Comparison of ENCODE assay signal across 8 cellular contexts in genomic region chr9:92807757-92808725, GRCh38. TPM values are rescaled to one million over a fixed set of nuclear protein-coding genes. Genes with fewer than 3 reads are reported as not detected.
A peak's percentile ranks its signal among the peaks of the same experiment; 100 is the strongest.
DNase-seq lines count a peak whose midpoint lies in the region; ATAC-seq and TF ChIP-seq lines count a peak whose summit lies in the region.

No MANE protein-coding gene starts in this region.

- H3K27me3 ChIP-seq in neural progenitor cell: peaks cover 100% of the 10 kb centered on the region

- peak overlapping the region; percentile 76 for H3K4me2 ChIP-seq in neural progenitor cell

- CTCF ChIA-PET in RWPE1 (lab: Yijun Ruan, JAX): interaction anchor here (0.5 to 2.7 kb wide), 8 partner anchors 15 to 670 kb away, joined by 3 to 12 read pairs (median 3); no protein-coding TSS in a partner anchor

- DNase-seq in NCI-H748 (lab: John Stamatoyannopoulos, UW; ENCODE audit: unreplicated experiment): peak; percentile 77
- peak; percentile 60 for DNase-seq in activated naive CD8-positive, alpha-beta T cell treated with anti-CD3 and anti-CD28 coated beads, Interleukin-2, amount 10 ng/mL, durations not matched to agents 7 days and 5 days
- DNase-seq in neural progenitor cell (ENCODE audit: low spot score): peak; percentile 36
- DNase-seq in RWPE1 (ENCODE audit: low spot score): no peak

- H3K4me1 Mint-ChIP-seq in activated naive CD8-positive, alpha-beta T cell treated with anti-CD3 and anti-CD28 coated beads, Interleukin-2, amount 10 ng/mL, durations not matched to agents 7 days and 5 days: peaks cover 8% of the 10 kb centered on the region
- H3K4me1 Mint-ChIP-seq in neural progenitor cell: peaks cover 4% of the 10 kb centered on the region

- no peak for TF ChIP-seq CTCF in neural progenitor cell (IDR thresholded peaks at IDR 0.05)
- no peak for TF ChIP-seq CTCF in RWPE1 (conservative IDR thresholded peaks at IDR 0.05; ENCODE audit: low read depth)

- H3K27me3 Mint-ChIP-seq in activated naive CD8-positive, alpha-beta T cell treated with anti-CD3 and anti-CD28 coated beads, Interleukin-2, amount 10 ng/mL, durations not matched to agents 7 days and 5 days: peaks cover 56% of the 10 kb centered on the region
- H3K27me3 Mint-ChIP-seq in neural progenitor cell (ENCODE audit: insufficient read depth, low read depth): peaks cover 52% of the 10 kb centered on the region

- H3K4me3 Mint-ChIP-seq in activated naive CD8-positive, alpha-beta T cell treated with anti-CD3 and anti-CD28 coated beads, Interleukin-2, amount 10 ng/mL, durations not matched to agents 7 days and 5 days: peak overlapping the region; percentile 46
- no peak overlapping the region for H3K4me3 Mint-ChIP-seq in neural progenitor cell

- H3K36me3 ChIP-seq in neural progenitor cell: no peaks in the 10 kb centered on the region

- H3K27ac Mint-ChIP-seq in activated naive CD8-positive, alpha-beta T cell treated with anti-CD3 and anti-CD28 coated beads, Interleukin-2, amount 10 ng/mL, durations not matched to agents 7 days and 5 days: no peak overlapping the region
- H3K27ac Mint-ChIP-seq in neural progenitor cell: no peak overlapping the region

- no peak overlapping the region for H3K9ac ChIP-seq in neural progenitor cell

- H3K4me1 ChIP-seq in neural progenitor cell: no peaks in the 10 kb centered on the region

- H3K79me2 ChIP-seq in neural progenitor cell (ENCODE audit: low read depth): no peaks in the 10 kb centered on the region

- H2AFZ ChIP-seq in neural progenitor cell (replicated peaks): no peak overlapping the region

- POLR2A ChIA-PET in activated naive CD8-positive, alpha-beta T cell treated with anti-CD3 and anti-CD28 coated beads, Interleukin-2, amount 10 ng/mL, durations not matched to agents 7 days and 5 days (lab: Charles Lee): interaction anchor here (1.2 kb wide), 1 partner anchor 8 kb away, joined by 3 read pairs; no protein-coding TSS in a partner anchor
- POLR2A ChIA-PET in RWPE1 (lab: Yijun Ruan, JAX; ENCODE audit: low non-redundant PET): no interaction called here

- ATAC-seq in GM18498 (IDR thresholded peaks at IDR 0.05; ENCODE audit: unreplicated experiment) (peak; percentile 27), GM18873 (IDR thresholded peaks at IDR 0.05; ENCODE audit: low FRiP score, unreplicated experiment) (no peak), HG03025 (IDR thresholded peaks at IDR 0.05; ENCODE audit: low FRiP score, unreplicated experiment) (no peak), HG03135 (IDR thresholded peaks at IDR 0.05; ENCODE audit: unreplicated experiment) (no peak)
- ATAC-seq in activated naive CD8-positive, alpha-beta T cell treated with anti-CD3 and anti-CD28 coated beads, Interleukin-2, amount 10 ng/mL, durations not matched to agents 7 days and 5 days (ENCODE audit: low read depth): peak; percentile 35

- H3K27ac ChIP-seq in neural progenitor cell (no peak overlapping the region), RWPE1 (no peak overlapping the region)

- peaks cover 2% of the 10 kb centered on the region for H3F3A ChIP-seq in neural progenitor cell (ENCODE audit: low read depth)

- H3K9me3 Mint-ChIP-seq in activated naive CD8-positive, alpha-beta T cell treated with anti-CD3 and anti-CD28 coated beads, Interleukin-2, amount 10 ng/mL, durations not matched to agents 7 days and 5 days: no peaks in the 10 kb centered on the region
- no peaks in the 10 kb centered on the region for H3K9me3 Mint-ChIP-seq in neural progenitor cell

- peak overlapping the region; percentile 39 for H3K4me3 ChIP-seq in neural progenitor cell

- H4K20me1 ChIP-seq in neural progenitor cell (ENCODE audit: low read depth): peaks cover 32% of the 10 kb centered on the region

- H3K9me3 ChIP-seq in neural progenitor cell (ENCODE audit: low read depth): no peaks in the 10 kb centered on the region

- H3K36me3 Mint-ChIP-seq in activated naive CD8-positive, alpha-beta T cell treated with anti-CD3 and anti-CD28 coated beads, Interleukin-2, amount 10 ng/mL, durations not matched to agents 7 days and 5 days: no peaks in the 10 kb centered on the region
- no peaks in the 10 kb centered on the region for H3K36me3 Mint-ChIP-seq in neural progenitor cell

RNA-seq across cellular contexts. Expression of gene BICD2, which starts 43.4 kb away (rescaled TPM):
- total RNA-seq in activated naive CD8-positive, alpha-beta T cell treated with anti-CD3 and anti-CD28 coated beads, Interleukin-2, amount 10 ng/mL, durations not matched to agents 7 days and 5 days: 10 to 100 TPM; 31.1 to 31.5 TPM
- 15.1 and 22.9 TPM in 2 replicates for total RNA-seq in neural progenitor cell (ENCODE audit: low replicate concordance)

Comparison
In these comparisons a context has a peak if more than half of its experiments do, and no peak if none do; other contexts are left out.
1. ATAC-seq: peak in GM18498 (single experiment) and activated naive CD8-positive, alpha-beta T cell treated with anti-CD3 and anti-CD28 coated beads, Interleukin-2, amount 10 ng/mL, durations not matched to agents 7 days and 5 days (single experiment); none in GM18873 (single experiment), HG03025 (single experiment) and HG03135 (single experiment).